20 cellular contexts compared by ENCODE assay signal in genomic region chr10:42988069-42988468, GRCh38.
A peak's percentile ranks its signal among the peaks of the same experiment; 100 is the strongest.
DNase-seq lines count a peak whose midpoint lies in the region; FAIRE-seq and TF ChIP-seq lines count a peak whose summit lies in the region.
"Had no signal": no experiment of that assay in that cellular context is flagged by ENCODE, and none has a peak within 500 bp of the region (broad histone marks: within the 10 kb centered on the region; RNA-seq: fewer than 3 reads in every experiment).

No MANE protein-coding gene starts in this region.

- H3K36me3 ChIP-seq in BE2C (no peaks in the 10 kb centered on the region), suprapubic skin (no peaks in the 10 kb centered on the region)
- H3K36me3 ChIP-seq: HAP-1, MG63 had no signal

- 91% methylated on average over 6 of the region's 7 CpGs for WGBS in suprapubic skin

- H3K4me3 Mint-ChIP-seq in dendritic cell treated with granulocyte-macrophage colony-stimulating factor and Interleukin-4, amounts not matched to agents 40 ng/mL and 50 ng/mL, for 4 days, result no peak overlapping the region

- TF ChIP-seq POLR2A in GM12891 (IDR thresholded peaks at IDR 0.05; ENCODE audit: low read depth, low read length), result no peak
- TF ChIP-seq POLR2A in suprapubic skin (IDR thresholded peaks at IDR 0.05), result no peak

- no peak overlapping the region for H3K4me3 ChIP-seq in BE2C (ENCODE audit: low read depth, low read length)
- no peak overlapping the region for H3K4me3 ChIP-seq in suprapubic skin
- H3K4me3 ChIP-seq: HAP-1, MG63, SK-N-MC had no signal

- peaks cover 3% of the 10 kb centered on the region for H3K27me3 Mint-ChIP-seq in dendritic cell treated with granulocyte-macrophage colony-stimulating factor and Interleukin-4, amounts not matched to agents 40 ng/mL and 50 ng/mL, for 4 days

- no peak overlapping the region for H3K27ac ChIP-seq in suprapubic skin
- H3K27ac ChIP-seq: C4-2B, SK-N-MC had no signal

- no peaks in the 10 kb centered on the region for H3K9me3 ChIP-seq in BE2C
- H3K9me3 ChIP-seq in suprapubic skin, result no peaks in the 10 kb centered on the region
- H3K9me3 ChIP-seq: HAP-1, MG63 had no signal

- TF ChIP-seq CTCF in BE2C (IDR thresholded peaks at IDR 0.05; ENCODE audit: low read depth, low read length), result no peak
- TF ChIP-seq CTCF in GM13977 (IDR thresholded peaks at IDR 0.05; ENCODE audit: extremely low read depth, insufficient read depth, missing control alignments), result no peak
- no peak for TF ChIP-seq CTCF in suprapubic skin (IDR thresholded peaks at IDR 0.05)

- H3K4me1 ChIP-seq in BE2C, result peaks cover 37% of the 10 kb centered on the region
- H3K4me1 ChIP-seq in suprapubic skin, result no peaks in the 10 kb centered on the region
- H3K4me1 ChIP-seq: HAP-1 had no signal

- in situ Hi-C loops in GM13977 (cut with MboI; ENCODE audit: low pct_unique_long_range_greater_than_20kb, low sequenced_read_pairs, unreplicated experiment), result no loop called here

- peak overlapping the region; percentile 74 for H3K27ac Mint-ChIP-seq in dendritic cell treated with granulocyte-macrophage colony-stimulating factor and Interleukin-4, amounts not matched to agents 40 ng/mL and 50 ng/mL, for 4 days

- H3K4me1 Mint-ChIP-seq in dendritic cell treated with granulocyte-macrophage colony-stimulating factor and Interleukin-4, amounts not matched to agents 40 ng/mL and 50 ng/mL, for 4 days (ENCODE audit: low read depth), result peaks cover 48% of the 10 kb centered on the region

- intact Hi-C loops in dendritic cell treated with granulocyte-macrophage colony-stimulating factor and Interleukin-4, amounts not matched to agents 40 ng/mL and 50 ng/mL, for 4 days (cut with micrococcal nuclease), result no loop called here

- FAIRE-seq in GM12891 (lab: Jason Lieb, UNC), result no peak
- FAIRE-seq: A204.1 had no signal

- DNase-seq in BE2C (peak; percentile 3), GM12891 (ENCODE audit: insufficient read length, low spot score) (peak; percentile 6), mucosa of gallbladder (ENCODE audit: low spot score) (peak; percentile 10), NCI-H2029 treated with DMSO at 0.1 percent for 48 hours (lab: John Stamatoyannopoulos, UW) (no peak), GM13977 (ENCODE audit: low spot score) (no peak), RPMI8226 (no peak), suprapubic skin (ENCODE audit: low spot score in 2 of 2) (no peak)
- DNase-seq: DMS79; MG63; NCI-H1092; NCI-H146; NCI-H2081 treated with DMSO at 0.1 percent for 48 hours; NCI-H446 treated with DMSO at 0.1 percent for 48 hours; NK-92 treated with Interleukin-12 subunit alpha and Interleukin-12 subunit beta, amount 100 ng/mL, for 24 hours; SHP77 had no signal

- no peaks in the 10 kb centered on the region for H3K27me3 ChIP-seq in BE2C
- no peaks in the 10 kb centered on the region for H3K27me3 ChIP-seq in suprapubic skin
- H3K27me3 ChIP-seq: MG63 had no signal

- no peak for TF ChIP-seq EP300 in suprapubic skin (IDR thresholded peaks at IDR 0.05)

- H3K9me3 Mint-ChIP-seq in dendritic cell treated with granulocyte-macrophage colony-stimulating factor and Interleukin-4, amounts not matched to agents 40 ng/mL and 50 ng/mL, for 4 days, result no peaks in the 10 kb centered on the region

- no peaks in the 10 kb centered on the region for H3K36me3 Mint-ChIP-seq in dendritic cell treated with granulocyte-macrophage colony-stimulating factor and Interleukin-4, amounts not matched to agents 40 ng/mL and 50 ng/mL, for 4 days (ENCODE audit: low read depth)

TF ChIP-seq in GM12891, 5 proteins besides CTCF, POLR2A, EP300 and RAD21:
- TF ChIP-seq TAF1 (IDR thresholded peaks at IDR 0.05; ENCODE audit: low read depth, low read length) (no peak), SPI1 (IDR thresholded peaks at IDR 0.05; ENCODE audit: low read depth, low read length) (no peak), POU2F2 (IDR thresholded peaks at IDR 0.05; ENCODE audit: low read depth, low read length) (no peak), POLR2AphosphoS5 (IDR thresholded peaks at IDR 0.05; ENCODE audit: low read depth, low read length) (no peak), PAX5 (IDR thresholded peaks at IDR 0.05; ENCODE audit: insufficient read depth, low read length, severe bottlenecking) (no peak)

Comparison
In these comparisons a context has a peak if more than half of its experiments do, and no peak if none do; other contexts are left out.
1. DNase-seq: peak in BE2C (single experiment), GM12891 (single experiment) and mucosa of gallbladder (single experiment); none in NCI-H2029 treated with DMSO at 0.1 percent for 48 hours (single experiment), GM13977 (single experiment), RPMI8226 (single experiment) and suprapubic skin (0 of 2).